ENCODE assay signal across 2 cellular contexts in the genomic region with DNA sequence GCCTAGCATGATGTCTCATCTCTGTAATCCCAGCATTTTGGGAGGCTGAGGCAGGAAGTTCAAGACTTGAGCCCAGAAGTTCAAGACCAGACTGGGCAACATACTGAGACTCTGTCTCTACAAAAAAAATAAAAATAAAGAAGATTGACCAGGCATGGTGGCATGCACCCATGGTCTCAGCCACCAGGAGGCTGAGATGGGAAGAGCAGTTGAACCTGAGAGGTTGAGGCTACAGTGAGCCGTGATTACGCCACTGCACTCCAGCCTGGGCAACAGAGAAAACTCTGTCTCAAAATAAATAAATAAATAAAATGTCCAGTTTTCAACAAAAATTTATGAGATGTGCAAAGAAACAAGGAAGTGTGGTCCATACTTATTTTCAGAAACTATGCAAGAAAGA.
TF ChIP-seq lines count a peak whose summit lies in the region.

No MANE protein-coding gene starts in this region.

TF ChIP-seq in HCT116, 20 proteins besides CTCF, POLR2A, EP300 and RAD21 (continued from another document):
- TF ChIP-seq, protein P1, sequence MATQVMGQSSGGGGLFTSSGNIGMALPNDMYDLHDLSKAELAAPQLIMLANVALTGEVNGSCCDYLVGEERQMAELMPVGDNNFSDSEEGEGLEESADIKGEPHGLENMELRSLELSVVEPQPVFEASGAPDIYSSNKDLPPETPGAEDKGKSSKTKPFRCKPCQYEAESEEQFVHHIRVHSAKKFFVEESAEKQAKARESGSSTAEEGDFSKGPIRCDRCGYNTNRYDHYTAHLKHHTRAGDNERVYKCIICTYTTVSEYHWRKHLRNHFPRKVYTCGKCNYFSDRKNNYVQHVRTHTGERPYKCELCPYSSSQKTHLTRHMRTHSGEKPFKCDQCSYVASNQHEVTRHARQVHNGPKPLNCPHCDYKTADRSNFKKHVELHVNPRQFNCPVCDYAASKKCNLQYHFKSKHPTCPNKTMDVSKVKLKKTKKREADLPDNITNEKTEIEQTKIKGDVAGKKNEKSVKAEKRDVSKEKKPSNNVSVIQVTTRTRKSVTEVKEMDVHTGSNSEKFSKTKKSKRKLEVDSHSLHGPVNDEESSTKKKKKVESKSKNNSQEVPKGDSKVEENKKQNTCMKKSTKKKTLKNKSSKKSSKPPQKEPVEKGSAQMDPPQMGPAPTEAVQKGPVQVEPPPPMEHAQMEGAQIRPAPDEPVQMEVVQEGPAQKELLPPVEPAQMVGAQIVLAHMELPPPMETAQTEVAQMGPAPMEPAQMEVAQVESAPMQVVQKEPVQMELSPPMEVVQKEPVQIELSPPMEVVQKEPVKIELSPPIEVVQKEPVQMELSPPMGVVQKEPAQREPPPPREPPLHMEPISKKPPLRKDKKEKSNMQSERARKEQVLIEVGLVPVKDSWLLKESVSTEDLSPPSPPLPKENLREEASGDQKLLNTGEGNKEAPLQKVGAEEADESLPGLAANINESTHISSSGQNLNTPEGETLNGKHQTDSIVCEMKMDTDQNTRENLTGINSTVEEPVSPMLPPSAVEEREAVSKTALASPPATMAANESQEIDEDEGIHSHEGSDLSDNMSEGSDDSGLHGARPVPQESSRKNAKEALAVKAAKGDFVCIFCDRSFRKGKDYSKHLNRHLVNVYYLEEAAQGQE (IDR thresholded peaks at IDR 0.05; ENCODE audit: low read depth), result no peak
- TF ChIP-seq ATF3 (IDR thresholded peaks at IDR 0.05), result no peak
- no peak for TF ChIP-seq SP1 (IDR thresholded peaks at IDR 0.05; ENCODE audit: low read depth)
- TF ChIP-seq JUND (IDR thresholded peaks at IDR 0.05), result no peak
- TF ChIP-seq FOSL1 (IDR thresholded peaks at IDR 0.05; ENCODE audit: low read depth), result no peak
- no peak for TF ChIP-seq ZNF274 (IDR thresholded peaks at IDR 0.05; ENCODE audit: low read depth, low read length)

TF ChIP-seq in liver, 16 proteins besides CTCF, POLR2A, EP300 and RAD21 (continued from another document):
- TF ChIP-seq GABPA (IDR thresholded peaks at IDR 0.05 in 1 of 2, conservative IDR thresholded peaks at IDR 0.05 in 1 of 2) (no peak), NR2F2 (IDR thresholded peaks at IDR 0.05) (no peak), FOXA1 (IDR thresholded peaks at IDR 0.05) (no peak), TAF1 (conservative IDR thresholded peaks at IDR 0.05) (no peak), SP1 (IDR thresholded peaks at IDR 0.05) (no peak), HNF4A (conservative IDR thresholded peaks at IDR 0.05) (no peak)
- TF ChIP-seq, protein P1 (IDR thresholded peaks at IDR 0.05), result no peak
- TF ChIP-seq, protein P2, sequence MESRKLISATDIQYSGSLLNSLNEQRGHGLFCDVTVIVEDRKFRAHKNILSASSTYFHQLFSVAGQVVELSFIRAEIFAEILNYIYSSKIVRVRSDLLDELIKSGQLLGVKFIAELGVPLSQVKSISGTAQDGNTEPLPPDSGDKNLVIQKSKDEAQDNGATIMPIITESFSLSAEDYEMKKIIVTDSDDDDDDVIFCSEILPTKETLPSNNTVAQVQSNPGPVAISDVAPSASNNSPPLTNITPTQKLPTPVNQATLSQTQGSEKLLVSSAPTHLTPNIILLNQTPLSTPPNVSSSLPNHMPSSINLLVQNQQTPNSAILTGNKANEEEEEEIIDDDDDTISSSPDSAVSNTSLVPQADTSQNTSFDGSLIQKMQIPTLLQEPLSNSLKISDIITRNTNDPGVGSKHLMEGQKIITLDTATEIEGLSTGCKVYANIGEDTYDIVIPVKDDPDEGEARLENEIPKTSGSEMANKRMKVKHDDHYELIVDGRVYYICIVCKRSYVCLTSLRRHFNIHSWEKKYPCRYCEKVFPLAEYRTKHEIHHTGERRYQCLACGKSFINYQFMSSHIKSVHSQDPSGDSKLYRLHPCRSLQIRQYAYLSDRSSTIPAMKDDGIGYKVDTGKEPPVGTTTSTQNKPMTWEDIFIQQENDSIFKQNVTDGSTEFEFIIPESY (IDR thresholded peaks at IDR 0.05), result no peak
